ENCODE assay signal across 29 cellular contexts in the genomic region with DNA sequence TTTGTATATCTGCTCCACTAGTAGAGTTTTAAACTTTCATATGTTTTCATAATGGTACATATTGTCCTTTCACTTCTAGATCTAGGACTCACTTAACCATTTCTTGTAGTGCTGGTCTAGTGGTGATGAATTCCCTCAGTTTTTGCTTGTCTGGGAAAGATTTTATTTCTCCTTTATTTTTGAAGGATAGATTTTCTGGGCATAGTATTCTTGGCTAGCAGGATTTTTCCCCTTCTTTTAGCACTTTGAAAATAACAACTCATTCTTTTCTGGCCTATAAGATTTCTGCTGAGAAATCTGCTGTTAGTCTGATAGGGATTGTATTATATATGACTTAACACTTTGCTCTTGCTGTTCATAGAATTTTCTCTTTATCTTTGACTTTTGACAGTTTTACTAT.
"Had no signal": no experiment of that assay in that cellular context is flagged by ENCODE, and none has a peak within 500 bp of the region (broad histone marks: within the 10 kb centered on the region; RNA-seq: fewer than 3 reads in every experiment).

No MANE protein-coding gene starts in this region.

- H3K27me3 ChIP-seq: stomach, suprapubic skin, testis, thyroid gland, tibial artery, tibial nerve, transverse colon, upper lobe of left lung, upper lobe of right lung, uterus, vagina had no signal

- H3K4me3 Mint-ChIP-seq: stimulated activated effector memory CD8-positive, alpha-beta T cell treated with anti-CD3 and anti-CD28 coated beads, Interleukin-12 subunit alpha, Interleukin-12 subunit beta, amount 100 ng/mL, for 72 hours; stimulated activated memory B cell treated with anti-CD40 and anti-IgM and Interleukin-4, amounts not matched to agents 10 μg/mL and 1 μg/mL and 100 μg/mL, for 72 hours; stimulated activated naive B cell treated with anti-CD40 and anti-IgM and Interleukin-4, amounts not matched to agents 10 μg/mL and 1 μg/mL and 100 μg/mL, for 72 hours; stimulated activated naive CD8-positive, alpha-beta T cell treated with anti-CD3 and anti-CD28 coated beads, Interleukin-15, amount 100 ng/mL, for 72 hours; stimulated activated naive CD8-positive, alpha-beta T cell treated with anti-CD3 and anti-CD28 coated beads, Interleukin-15, Interleukin-2, amounts not matched to agents 100 ng/mL and 50 ng/mL, for 24 hours; type B pancreatic cell had no signal

- H3K36me3 Mint-ChIP-seq: stimulated activated effector memory CD8-positive, alpha-beta T cell treated with anti-CD3 and anti-CD28 coated beads, Interleukin-12 subunit alpha, Interleukin-12 subunit beta, amount 100 ng/mL, for 72 hours had no signal

- H3K4me3 ChIP-seq: stomach, suprapubic skin, testis, thoracic aorta, thyroid gland, tibial artery, tibial nerve, transverse colon, upper lobe of left lung, upper lobe of right lung, uterus, vagina had no signal

- H3K27ac Mint-ChIP-seq: stimulated activated effector memory CD8-positive, alpha-beta T cell treated with anti-CD3 and anti-CD28 coated beads, Interleukin-12 subunit alpha, Interleukin-12 subunit beta, amount 100 ng/mL, for 72 hours; stimulated activated memory B cell treated with anti-CD40 and anti-IgM and Interleukin-4, amounts not matched to agents 10 μg/mL and 1 μg/mL and 100 μg/mL, for 72 hours; stimulated activated naive B cell treated with anti-CD40 and anti-IgM and Interleukin-4, amounts not matched to agents 10 μg/mL and 1 μg/mL and 100 μg/mL, for 72 hours; stimulated activated naive CD8-positive, alpha-beta T cell treated with anti-CD3 and anti-CD28 coated beads, Interleukin-15, amount 100 ng/mL, for 72 hours; stimulated activated naive CD8-positive, alpha-beta T cell treated with anti-CD3 and anti-CD28 coated beads, Interleukin-15, Interleukin-2, amounts not matched to agents 100 ng/mL and 50 ng/mL, for 24 hours; type B pancreatic cell had no signal

- H3K4me1 ChIP-seq: stomach, suprapubic skin, testis, thyroid gland, tibial artery, tibial nerve, transverse colon, upper lobe of left lung, upper lobe of right lung, uterus, vagina had no signal

- DNase-seq: stimulated activated CD4-positive, alpha-beta T cell treated with anti-CD3 and anti-CD28 coated beads, Interleukin-2, amount 100 ng/mL, for 48 hours; stimulated activated CD4-positive, alpha-beta T cell treated with anti-CD3 and anti-CD28 coated beads, Interleukin-4, amount 100 ng/mL, for 1 hour; stimulated activated CD4-positive, alpha-beta T cell treated with anti-CD3 and anti-CD28 coated beads, Interleukin-4, amount 100 ng/mL, for 24 hours; stimulated activated CD4-positive, alpha-beta T cell treated with anti-CD3 and anti-CD28 coated beads, Interleukin-4, amount 100 ng/mL, for 4 hours; stimulated activated CD8-positive, alpha-beta memory T cell treated with anti-CD3 and anti-CD28 coated beads, Interleukin-4, amount 100 ng/mL, for 48 hours; stimulated activated naive B cell treated with anti-CD40 and anti-IgM and Interleukin-4, amounts not matched to agents 10 μg/mL and 1 μg/mL and 100 μg/mL, for 72 hours; stimulated activated naive CD4-positive, alpha-beta T cell; stimulated activated naive CD4-positive, alpha-beta T cell treated with Interleukin-2 at 50 U/mL for 16 hours; stimulated activated naive CD8-positive, alpha-beta T cell treated with anti-CD3 and anti-CD28 coated beads, Interleukin-15, amount 100 ng/mL, for 72 hours; stimulated activated naive CD8-positive, alpha-beta T cell treated with anti-CD3 and anti-CD28 coated beads, Interleukin-15, Interleukin-2, amounts not matched to agents 100 U/mL and 50 U/mL, for 24 hours; stomach; substantia nigra; testis; thyroid gland; tibial artery; transverse colon; trophoblast cell; upper lobe of left lung; upper lobe of right lung; uterus had no signal

- H3K4me1 Mint-ChIP-seq: stimulated activated effector memory CD8-positive, alpha-beta T cell treated with anti-CD3 and anti-CD28 coated beads, Interleukin-12 subunit alpha, Interleukin-12 subunit beta, amount 100 ng/mL, for 72 hours; stimulated activated memory B cell treated with anti-CD40 and anti-IgM and Interleukin-4, amounts not matched to agents 10 μg/mL and 1 μg/mL and 100 μg/mL, for 72 hours; stimulated activated naive B cell treated with anti-CD40 and anti-IgM and Interleukin-4, amounts not matched to agents 10 μg/mL and 1 μg/mL and 100 μg/mL, for 72 hours; stimulated activated naive CD8-positive, alpha-beta T cell treated with anti-CD3 and anti-CD28 coated beads, Interleukin-15, amount 100 ng/mL, for 72 hours had no signal

- FAIRE-seq: urothelium cell line had no signal

- H3K9me3 ChIP-seq: suprapubic skin, testis, thyroid gland, upper lobe of right lung, vagina had no signal

- H3K27ac ChIP-seq: stomach, suprapubic skin, testis, thoracic aorta, thyroid gland, tibial artery, tibial nerve, transverse colon, upper lobe of left lung, upper lobe of right lung, uterus, vagina had no signal

- H3K27me3 Mint-ChIP-seq: stimulated activated memory B cell treated with anti-CD40 and anti-IgM and Interleukin-4, amounts not matched to agents 10 μg/mL and 1 μg/mL and 100 μg/mL, for 72 hours; stimulated activated naive B cell treated with anti-CD40 and anti-IgM and Interleukin-4, amounts not matched to agents 10 μg/mL and 1 μg/mL and 100 μg/mL, for 72 hours; stimulated activated naive CD8-positive, alpha-beta T cell treated with anti-CD3 and anti-CD28 coated beads, Interleukin-15, amount 100 ng/mL, for 72 hours; stimulated activated naive CD8-positive, alpha-beta T cell treated with anti-CD3 and anti-CD28 coated beads, Interleukin-15, Interleukin-2, amounts not matched to agents 100 ng/mL and 50 ng/mL, for 24 hours; type B pancreatic cell had no signal

- H3K36me3 ChIP-seq: stomach, suprapubic skin, thoracic aorta, thyroid gland, tibial artery, tibial nerve, transverse colon, upper lobe of left lung, upper lobe of right lung, uterus, vagina had no signal
